ENCODE assay signal across 7 cellular contexts in the genomic region with DNA sequence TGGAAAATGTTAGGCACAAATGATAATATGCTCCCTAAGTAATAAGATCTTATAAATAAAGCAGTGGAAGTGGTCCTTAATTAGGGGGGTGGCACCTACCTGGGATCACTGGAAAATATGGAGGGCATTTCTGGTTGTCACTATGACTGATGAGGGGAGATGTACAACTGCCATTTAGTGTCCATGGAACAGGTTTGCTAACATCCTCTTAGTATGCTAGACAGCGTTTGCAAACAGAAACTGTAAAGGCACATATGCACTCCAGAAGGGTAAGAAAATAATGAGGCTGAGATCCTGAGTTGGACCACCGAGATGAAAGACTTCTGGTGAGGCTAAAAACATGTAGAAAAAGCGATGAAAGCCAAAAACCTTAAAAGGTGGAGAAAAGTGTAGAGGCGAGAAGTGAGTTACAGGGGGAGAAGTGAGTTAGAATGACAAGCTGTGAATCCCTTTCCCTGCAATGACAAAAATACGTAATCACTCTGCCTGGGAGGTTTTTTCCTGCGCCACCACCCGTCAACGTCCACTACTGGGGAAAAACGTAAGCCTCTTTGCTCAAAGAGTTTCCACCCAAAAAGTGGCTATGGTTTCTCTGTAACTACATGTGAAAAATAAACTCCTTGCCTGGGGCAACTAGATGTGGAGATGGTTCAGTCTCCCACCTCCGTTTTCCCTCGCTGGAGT. TPM values are rescaled to one million over a fixed set of nuclear protein-coding genes. Genes with fewer than 3 reads are reported as not detected.
A peak's percentile ranks its signal among the peaks of the same experiment; 100 is the strongest.
DNase-seq lines count a peak whose midpoint lies in the region; ATAC-seq and TF ChIP-seq lines count a peak whose summit lies in the region.

No MANE protein-coding gene starts in this region.

- H3K27me3 ChIP-seq in SJCRH30 (no peaks in the 10 kb centered on the region), endocrine pancreas (ENCODE audit: control insufficient read depth, insufficient read depth, low read length) (no peaks in the 10 kb centered on the region), muscle layer of duodenum (ENCODE audit: low read depth, low read length) (no peaks in the 10 kb centered on the region)

- ATAC-seq in HG02610 (IDR thresholded peaks at IDR 0.05; ENCODE audit: unreplicated experiment) (peak; percentile 1), HG02840 (IDR thresholded peaks at IDR 0.05; ENCODE audit: low FRiP score, unreplicated experiment) (no peak)

- DNase-seq in GM10266 (ENCODE audit: extremely low spot score) (peak; percentile 19), SJCRH30 (no peak), NCI-H2107 treated with DMSO at 0.1 percent for 48 hours (lab: John Stamatoyannopoulos, UW; ENCODE audit: unreplicated experiment) (no peak)

- peaks cover 8% of the 10 kb centered on the region; the same call in 1 of the 2 replicates for H3K4me1 ChIP-seq in SJCRH30
- H3K4me1 ChIP-seq in endocrine pancreas (ENCODE audit: control insufficient read depth, insufficient read depth, low read length) = peaks cover 15% of the 10 kb centered on the region
- peaks cover 15 to 30% of the 10 kb centered on the region in 2 donors for H3K4me1 ChIP-seq in muscle layer of duodenum (ENCODE audit: control insufficient read depth in 1 of 2, insufficient read depth in 2 of 2, low read length in 2 of 2)

- peak overlapping the region; percentile 91 for H3K9ac ChIP-seq in endocrine pancreas (ENCODE audit: control insufficient read depth, insufficient read depth, low read length)

- H3K27ac ChIP-seq in SJCRH30 = peak overlapping the region; percentile 88
- H3K27ac ChIP-seq in muscle layer of duodenum (ENCODE audit: low read length) = peak overlapping the region; percentile 96

- TF ChIP-seq CTCF in GM10266 (IDR thresholded peaks at IDR 0.05; ENCODE audit: control insufficient read depth, insufficient read depth, low read depth, missing control alignments) = no peak

- H3K36me3 ChIP-seq in SJCRH30 (peaks cover 23% of the 10 kb centered on the region), endocrine pancreas (ENCODE audit: control insufficient read depth, insufficient read depth, low read length) (no peaks in the 10 kb centered on the region), muscle layer of duodenum (ENCODE audit: control insufficient read depth in 1 of 2, insufficient read depth in 2 of 2, low read length in 2 of 2) (peaks cover 10 to 14% of the 10 kb centered on the region in 2 donors)

- H3K9me3 ChIP-seq in SJCRH30 (replicated peaks) = no peaks in the 10 kb centered on the region
- H3K9me3 ChIP-seq in endocrine pancreas (ENCODE audit: control insufficient read depth, low read length) = no peaks in the 10 kb centered on the region
- H3K9me3 ChIP-seq in muscle layer of duodenum (ENCODE audit: control insufficient read depth in 1 of 2, low read length in 2 of 2) = no peaks in the 10 kb centered on the region

- H3K4me3 ChIP-seq in SJCRH30 (peak overlapping the region; percentile 96), endocrine pancreas (ENCODE audit: control insufficient read depth, insufficient read depth, low read length) (peak overlapping the region; percentile 87), muscle layer of duodenum (ENCODE audit: low read depth in 1 of 2, low read length in 2 of 2) (peak overlapping the region; percentile 95 to 98)

RNA-seq across cellular contexts. Expression of a gene that starts 0.8 kb away (rescaled TPM):
- total RNA-seq in SJCRH30 (2014; rRNA removed; shearing (Covaris generic)) = 71.4 and 72.8 TPM in 2 replicates

RNA-seq across cellular contexts. Expression of a gene that starts 0.8 kb away (rescaled TPM):
- total RNA-seq in SJCRH30 (2014; rRNA removed; shearing (Covaris generic)) = 31.7 and 34.0 TPM in 2 replicates
